19 cellular contexts compared by ENCODE assay signal in genomic region chr2:29983308-29983707, GRCh38.
DNase-seq lines count a peak whose midpoint lies in the region; ATAC-seq and TF ChIP-seq lines count a peak whose summit lies in the region.
"Had no signal": no experiment of that assay in that cellular context is flagged by ENCODE, and none has a peak within 500 bp of the region (broad histone marks: within the 10 kb centered on the region; RNA-seq: fewer than 3 reads in every experiment).

No MANE protein-coding gene starts in this region.

- no peaks in the 10 kb centered on the region for H4K20me1 ChIP-seq in neural cell (ENCODE audit: insufficient read depth)
- H4K20me1 ChIP-seq: BLaER1 had no signal

- H3K36me3 ChIP-seq in endodermal cell (ENCODE audit: control insufficient read depth, insufficient read depth, low read length): no peaks in the 10 kb centered on the region
- H3K36me3 ChIP-seq in neural cell (ENCODE audit: insufficient read depth, low read length): no peaks in the 10 kb centered on the region
- H3K36me3 ChIP-seq: BLaER1 had no signal

- TF ChIP-seq EP300 in neural cell (conservative IDR thresholded peaks at IDR 0.05; ENCODE audit: poor library complexity, severe bottlenecking): peak; percentile 52

- ATAC-seq in HG03280 (IDR thresholded peaks at IDR 0.05; ENCODE audit: unreplicated experiment): no peak
- no peak for ATAC-seq in GM21723 (IDR thresholded peaks at IDR 0.05; ENCODE audit: unreplicated experiment)
- ATAC-seq: GM12878, GM23338, HCT116 had no signal

- TF ChIP-seq RAD21 in neural cell (conservative IDR thresholded peaks at IDR 0.05): no peak

- no peak for TF ChIP-seq POLR2A in erythroblast (IDR thresholded peaks at IDR 0.05; ENCODE audit: low read length)

- H2AFZ ChIP-seq in neural cell (ENCODE audit: low read depth, low read length): no peak overlapping the region
- H2AFZ ChIP-seq: GM23338 had no signal

- TF ChIP-seq CTCF in endodermal cell (conservative IDR thresholded peaks at IDR 0.05) (no peak), neural cell (IDR thresholded peaks at IDR 0.05; ENCODE audit: poor library complexity, severe bottlenecking) (no peak)

- H3K27ac Mint-ChIP-seq in endodermal cell: no peak overlapping the region
- H3K27ac Mint-ChIP-seq: B cell; CD4-positive, CD25-positive, alpha-beta regulatory T cell; CD8-positive, alpha-beta memory T cell; GM23338; H9 had no signal

- DNase-seq in NCI-H69 (lab: John Stamatoyannopoulos, UW) (peak; percentile 45), endodermal cell (peak; percentile 38), erythroblast (lab: John Stamatoyannopoulos, UW) (no peak)
- DNase-seq: CD4-positive, CD25-positive, alpha-beta regulatory T cell; CD8-positive, alpha-beta memory T cell; DMS 273 treated with DMSO at 0.1 percent for 48 hours; DMS79; EL; GDM1; H9 had no signal

- H3K9ac ChIP-seq in endodermal cell (ENCODE audit: extremely low read depth, low read length, poor library complexity, severe bottlenecking) (no peak overlapping the region), neural cell (ENCODE audit: low read length) (no peak overlapping the region)
- H3K9ac ChIP-seq: BLaER1 had no signal

- H3K27me3 ChIP-seq in endodermal cell (ENCODE audit: control insufficient read depth, insufficient read depth, low read length, poor library complexity, severe bottlenecking) (no peaks in the 10 kb centered on the region), neural cell (ENCODE audit: insufficient read depth, low read depth, low read length) (no peaks in the 10 kb centered on the region)
- H3K27me3 ChIP-seq: BLaER1 had no signal

- no peak overlapping the region for H3K4me2 ChIP-seq in neural cell (ENCODE audit: low read length)
- H3K4me2 ChIP-seq: BLaER1, GM23338 had no signal

- H3K4me3 ChIP-seq in endodermal cell (ENCODE audit: low read length): no peak overlapping the region
- no peak overlapping the region for H3K4me3 ChIP-seq in neural cell (ENCODE audit: low read length)
- H3K4me3 ChIP-seq: BLaER1, GM12878, GM23338 had no signal

- peaks cover 6% of the 10 kb centered on the region for H3K27me3 Mint-ChIP-seq in endodermal cell (ENCODE audit: insufficient read depth)
- H3K27me3 Mint-ChIP-seq: CD4-positive, CD25-positive, alpha-beta regulatory T cell had no signal

- peaks cover 5% of the 10 kb centered on the region for H3K4me1 ChIP-seq in endodermal cell (ENCODE audit: control insufficient read depth, insufficient read depth, low read length)
- H3K4me1 ChIP-seq: BLaER1 had no signal

- no peak overlapping the region for H3K27ac ChIP-seq in endodermal cell (ENCODE audit: low read depth, low read length)
- peak overlapping the region; percentile 8 for H3K27ac ChIP-seq in neural cell (ENCODE audit: low read length)
- H3K27ac ChIP-seq: BLaER1, C4-2B had no signal

- no peak overlapping the region for H3K4me3 Mint-ChIP-seq in endodermal cell
- H3K4me3 Mint-ChIP-seq: B cell; CD4-positive, CD25-positive, alpha-beta regulatory T cell; CD8-positive, alpha-beta memory T cell; GM23338; H9 had no signal

- no peaks in the 10 kb centered on the region for H3K79me2 ChIP-seq in neural cell (replicated peaks; ENCODE audit: insufficient read depth, low read length)

- H3K9me3 ChIP-seq in endodermal cell (ENCODE audit: control insufficient read depth, low read length): no peaks in the 10 kb centered on the region
- H3K9me3 ChIP-seq in neural cell (ENCODE audit: low read length): no peaks in the 10 kb centered on the region
- H3K9me3 ChIP-seq: BLaER1 had no signal

- H3K9me2 ChIP-seq in neural cell (ENCODE audit: insufficient read depth, low read length): no peaks in the 10 kb centered on the region

- 53% methylated on average over 4 of the region's 4 CpGs; no CpG with 5 or more reads in 1 of the 2 experiments for WGBS in endodermal cell (ENCODE audit: insufficient coverage in 1 of 2, insufficient read length in 1 of 2), 2 experiments

- no peaks in the 10 kb centered on the region for H3K9me3 Mint-ChIP-seq in endodermal cell
- H3K9me3 Mint-ChIP-seq: CD4-positive, CD25-positive, alpha-beta regulatory T cell; GM23338; H9 had no signal

- H3F3A ChIP-seq in neural cell (ENCODE audit: insufficient read depth, low read length, poor library complexity, severe bottlenecking): no peaks in the 10 kb centered on the region

- H3K36me3 Mint-ChIP-seq in endodermal cell (ENCODE audit: low read depth): no peaks in the 10 kb centered on the region
- H3K36me3 Mint-ChIP-seq: CD4-positive, CD25-positive, alpha-beta regulatory T cell; CD8-positive, alpha-beta memory T cell had no signal

- peaks cover 16% of the 10 kb centered on the region for H3K4me1 Mint-ChIP-seq in endodermal cell
- H3K4me1 Mint-ChIP-seq: B cell; CD4-positive, CD25-positive, alpha-beta regulatory T cell; CD8-positive, alpha-beta memory T cell; GM23338 had no signal

TF ChIP-seq in neural cell, 6 proteins besides CTCF, POLR2A, EP300 and RAD21:
- no peak for TF ChIP-seq TAF1 (IDR thresholded peaks at IDR 0.05; ENCODE audit: low read depth)
- TF ChIP-seq EZH2 (IDR thresholded peaks at IDR 0.05; ENCODE audit: borderline replicate concordance, insufficient read depth, low read length, poor library complexity, severe bottlenecking): no peak
- TF ChIP-seq POLR2AphosphoS5 (IDR thresholded peaks at IDR 0.05): peak; percentile 51
- TF ChIP-seq MXI1 (conservative IDR thresholded peaks at IDR 0.05; ENCODE audit: poor library complexity, severe bottlenecking): no peak

Comparison
In these comparisons a context has a peak if more than half of its experiments do, and no peak if none do; other contexts are left out.
1. DNase-seq: peak in NCI-H69 (single experiment) and endodermal cell (single experiment); none in erythroblast (0 of 2).